ENCODE assay signal across 21 cellular contexts in genomic region chr2:25388491-25388890, GRCh38. TPM values are rescaled to one million over a fixed set of nuclear protein-coding genes. Genes with fewer than 3 reads are reported as not detected.
DNase-seq lines count a peak whose midpoint lies in the region; ATAC-seq, FAIRE-seq and TF ChIP-seq lines count a peak whose summit lies in the region.
"Had no signal": no experiment of that assay in that cellular context is flagged by ENCODE, and none has a peak within 500 bp of the region (broad histone marks: within the 10 kb centered on the region; RNA-seq: fewer than 3 reads in every experiment).

No MANE protein-coding gene starts in this region.

- H3K9ac ChIP-seq in GM12878 (ENCODE audit: control insufficient read depth, insufficient read depth, low read length), result no peak overlapping the region

- H3K79me2 ChIP-seq in GM12878 (ENCODE audit: control insufficient read depth, insufficient read depth, low read length), result no peaks in the 10 kb centered on the region

- POLR2A ChIA-PET in GM12878 (lab: Charles Lee), result interaction anchor here (0.6 to 1.2 kb wide), 3 partner anchors 26 to 178 kb away, joined by 3 read pairs; no protein-coding TSS in a partner anchor

- H3K4me2 ChIP-seq in GM12878 (ENCODE audit: control insufficient read depth, insufficient read depth), result peak overlapping the region; percentile 65

- SMC1A ChIA-PET in GM12878 (lab: Charles Lee; ENCODE audit: uncharacterized antibody, unreplicated experiment), result interaction anchor here (0.8 to 2.4 kb wide), 2 partner anchors 8 to 126 kb away, joined by 3 to 11 read pairs; no protein-coding TSS in a partner anchor

- CTCF ChIA-PET in GM12878 (lab: Yijun Ruan, JAX), result no interaction called here

- TF ChIP-seq EP300 in GM12878 (IDR thresholded peaks at IDR 0.05; ENCODE audit: borderline replicate concordance in 1 of 2, control insufficient read depth in 1 of 2, low read depth in 2 of 2, low read length in 2 of 2), result no peak

- FAIRE-seq in GM12878 (lab: Jason Lieb, UNC), result peak; percentile 41
- FAIRE-seq: endometrium had no signal

- RAD21 ChIA-PET in GM12878 (lab: Charles Lee; ENCODE audit: unreplicated experiment), result interaction anchor here (0.9 to 1.9 kb wide), 4 partner anchors 8 to 33 kb away, joined by 3 to 6 read pairs (median 4); no protein-coding TSS in a partner anchor

- H2AFZ ChIP-seq in GM12878 (ENCODE audit: control insufficient read depth, low read depth, low read length), result peak overlapping the region; percentile 75

- intact Hi-C loops in Right ventricle myocardium inferior (cut with DNase I), result no loop called here
- intact Hi-C loops in Right ventricle myocardium superior (cut with DNase I), result no loop called here
- intact Hi-C loops in GM12878 (cut with micrococcal nuclease; ENCODE audit: unreplicated experiment), result no loop called here

- H3K9me3 ChIP-seq in GM12878 (replicated peaks; ENCODE audit: control insufficient read depth, insufficient read depth, low read length), result no peaks in the 10 kb centered on the region; the same call in 2 of the 3 replicates

- TF ChIP-seq CTCF in GM12878 (IDR thresholded peaks at IDR 0.05 in 2 of 3, conservative IDR thresholded peaks at IDR 0.05 in 1 of 3; ENCODE audit: control insufficient read depth in 2 of 3, extremely low read depth in 1 of 3, insufficient read depth in 1 of 3, low read depth in 3 of 3, low read length in 3 of 3), result no peak

- H3K4me1 ChIP-seq in GM12878 (ENCODE audit: control insufficient read depth, insufficient read depth, low read length), result peaks cover 12% of the 10 kb centered on the region

- DNase-seq in Right ventricle myocardium inferior (ENCODE audit: missing footprints) (peak; percentile 16), Right ventricle myocardium superior (no peak), GM12878 (ENCODE audit: low read depth, low spot score) (no peak), ureter (ENCODE audit: low spot score) (peak; percentile 73), NCI-H526 treated with DMSO at 0.1 percent for 48 hours (lab: John Stamatoyannopoulos, UW) (no peak), medulla oblongata (ENCODE audit: extremely low spot score) (no peak), anterior cingulate cortex (lab: John Stamatoyannopoulos, UW) (no peak)
- DNase-seq: ACHN; activated CD8-positive, alpha-beta memory T cell treated with anti-CD3 and anti-CD28 coated beads, Interleukin-2, amount 50 U/mL, for 4 hours; activated naive CD4-positive, alpha-beta T cell; CD8-positive, alpha-beta T cell; DND-41; H9; Kasumi-1; left cardiac atrium; NCI-H1105 treated with DMSO at 0.1 percent for 48 hours; NCI-H2107; stimulated activated CD4-positive, alpha-beta T cell treated with anti-CD3 and anti-CD28 coated beads, Interleukin-2, amount 100 ng/mL, for 24 hours; SW 1271 had no signal

- H4K20me1 ChIP-seq in GM12878 (ENCODE audit: control insufficient read depth, insufficient read depth), result no peaks in the 10 kb centered on the region

- no peaks in the 10 kb centered on the region for H3K36me3 ChIP-seq in GM12878 (ENCODE audit: control insufficient read depth in 2 of 2, insufficient read depth in 2 of 2, low read length in 1 of 2)

- 2% methylated on average over 6 of the region's 6 CpGs for WGBS in GM12878 (ENCODE audit: insufficient coverage, insufficient replicate concordance, low lambda C conversion rate, missing lambda C conversion rate)

- H3K4me3 ChIP-seq in GM12878, result no peak overlapping the region

- BruUV-seq in GM12878 (replicated peaks; lab: Mats Ljungman, UMichigan), result no TSS peak

- H3K27ac ChIP-seq in GM12878 (ENCODE audit: control insufficient read depth, insufficient read depth), result no peak overlapping the region

- no peak for ATAC-seq in Right ventricle myocardium inferior
- no peak for ATAC-seq in Right ventricle myocardium superior (ENCODE audit: poor library complexity)
- ATAC-seq in HG02678 (IDR thresholded peaks at IDR 0.05; ENCODE audit: unreplicated experiment), result peak; percentile 66
- ATAC-seq in GM12878, result peak; percentile 86
- ATAC-seq: CD8-positive, alpha-beta T cell; left cardiac atrium had no signal

- TF ChIP-seq POLR2A in GM12878 (IDR thresholded peaks at IDR 0.05; ENCODE audit: low read depth, low read length), result no peak

- no peak for TF ChIP-seq RAD21 in GM12878 (IDR thresholded peaks at IDR 0.05; ENCODE audit: insufficient read depth, low read depth, low read length)

- no peaks in the 10 kb centered on the region for H3K27me3 ChIP-seq in GM12878 (replicated peaks in 1 of 2; ENCODE audit: control insufficient read depth in 2 of 2, insufficient read depth in 2 of 2, low read length in 1 of 2)

- in situ Hi-C loops in GM12878 (cut with MboI), result no loop called here

TF ChIP-seq in GM12878, 131 proteins besides CTCF, POLR2A, EP300 and RAD21:
- TF ChIP-seq ZNF274 (IDR thresholded peaks at IDR 0.05; ENCODE audit: insufficient read depth, insufficient read length), result no peak
- 0 out of 2 replicates have a peak, but pooled peaks have one; percentile 41 for TF ChIP-seq MLLT1 (IDR thresholded peaks at IDR 0.05)
- 0 out of 2 replicates have a peak, but pooled peaks have one; percentile 33 for TF ChIP-seq HDGF (IDR thresholded peaks at IDR 0.05)
- TF ChIP-seq NRF1 (conservative IDR thresholded peaks at IDR 0.05; ENCODE audit: low read depth, low read length), result no peak

RNA-seq across cellular contexts. Expression of gene DNMT3A, which starts 46.8 kb away (rescaled TPM):
- total RNA-seq in Right ventricle myocardium inferior, result 18.6 TPM
- total RNA-seq in Right ventricle myocardium superior, result 20.2 TPM
- total RNA-seq in GM12878 (2013; cell fraction: nucleolus; rRNA removed), result 87.0 and 94.0 TPM in 2 replicates
- 18.1 and 28.1 TPM in 2 replicates for total RNA-seq in GM12878 (2014; rRNA removed)
- 17.7 and 18.5 TPM in 2 replicates for total RNA-seq in GM12878 (2014; rRNA removed; fragmentation: Illumina TruSeq; extraction: Trizol)
- total RNA-seq in GM12878 (2021), result 47.8 and 51.6 TPM in 2 replicates
- polyA plus RNA-seq in GM12878 (2011; ENCODE audit: low read depth), result 9.7 TPM
- 4.9 and 7.4 TPM in 2 replicates for polyA plus RNA-seq in GM12878 (2011; rRNA removed)
- 8.9 and 11.4 TPM in 2 replicates for polyA plus RNA-seq in GM12878 (2011; cell fraction: cytosol; rRNA removed)
- 27.4 and 39.0 TPM in 2 replicates for polyA plus RNA-seq in GM12878 (2011; cell fraction: nucleus; rRNA removed)
- polyA plus RNA-seq in GM12878 (2012), result 17.3 and 21.3 TPM in 2 replicates
- 10.1 and 15.7 TPM in 2 replicates for polyA plus RNA-seq in GM12878 (2014; fragmentation: Illumina TruSeq; extraction: Trizol)
- 10 to 100 TPM; 11.1 to 29.9 TPM for polyA plus RNA-seq in GM12878 (2014; fragmentation: Nextera tagmentation; extraction: Ambion mirVana)
- polyA plus RNA-seq in GM12878 (2014; rRNA removed), result 24.5 and 25.4 TPM in 2 replicates
- 10 to 100 TPM; 12.3 to 16.3 TPM for polyA plus RNA-seq in GM12878 (2016; fragmentation: Nextera tagmentation; extraction: Ambion mirVana)
- 24.2 and 40.7 TPM in 2 replicates for polyA minus RNA-seq in GM12878 (2011; rRNA and poly(A)+ RNA removed)
- 7.3 and 19.0 TPM in 2 replicates for polyA minus RNA-seq in GM12878 (2011; cell fraction: cytosol; rRNA and poly(A)+ RNA removed)
- 17.5 and 40.3 TPM in 2 replicates for polyA minus RNA-seq in GM12878 (2011; cell fraction: nucleus; rRNA and poly(A)+ RNA removed)
- 40.1 TPM for total RNA-seq in ureter

Comparison
In these comparisons a context has a peak if more than half of its experiments do, and no peak if none do; other contexts are left out.
1. DNase-seq: peak in Right ventricle myocardium inferior (single experiment) and ureter (single experiment); none in Right ventricle myocardium superior (single experiment), GM12878 (single experiment), NCI-H526 treated with DMSO at 0.1 percent for 48 hours (single experiment), medulla oblongata (single experiment) and anterior cingulate cortex (0 of 58).
2. ATAC-seq: peak in HG02678 (single experiment) and GM12878 (single experiment); none in Right ventricle myocardium inferior (single experiment) and Right ventricle myocardium superior (single experiment).